ENCODE assay signal across 8 cellular contexts in the genomic region with DNA sequence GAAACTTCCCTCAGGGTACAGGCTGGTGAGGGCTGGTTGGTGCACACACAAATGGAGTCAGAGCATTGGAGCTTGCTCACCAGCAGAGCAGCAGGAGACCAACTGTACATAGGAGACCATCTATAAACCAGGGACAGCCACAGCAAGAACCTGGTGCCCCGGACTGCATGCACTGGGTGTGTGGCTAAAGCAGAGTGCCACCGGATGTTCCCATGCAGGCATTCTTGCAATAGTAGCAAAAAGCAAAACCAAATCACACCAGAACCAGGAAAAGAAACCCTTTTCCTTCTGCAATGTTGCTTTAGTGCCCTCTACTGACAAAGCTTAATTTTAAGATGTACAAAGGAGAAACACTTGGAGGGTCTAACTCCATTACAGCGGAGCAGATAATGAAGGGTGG.
DNase-seq lines count a peak whose midpoint lies in the region; ATAC-seq and TF ChIP-seq lines count a peak whose summit lies in the region.

No MANE protein-coding gene starts in this region.

- no peak overlapping the region for H3K18ac ChIP-seq in H9 (ENCODE audit: insufficient read length, low read depth, low read length)

- no peak overlapping the region for H2BK20ac ChIP-seq in H9 (ENCODE audit: low read depth, low read length, poor library complexity, severe bottlenecking)

- no peak overlapping the region for H3K56ac ChIP-seq in H9 (ENCODE audit: insufficient read length, low read depth, low read length)

- no peaks in the 10 kb centered on the region for H3K27me3 ChIP-seq in H9 (ENCODE audit: insufficient read depth, low read length)

- no peaks in the 10 kb centered on the region for H3K79me1 ChIP-seq in H9 (ENCODE audit: insufficient read depth, low read depth, low read length, poor library complexity, severe bottlenecking)

- no peaks in the 10 kb centered on the region for H3K79me2 ChIP-seq in H9 (ENCODE audit: insufficient read depth, low read length)

- H3K27ac ChIP-seq in H9 (ENCODE audit: insufficient read length, low read depth, low read length), result no peak overlapping the region

- no peak overlapping the region for H2BK120ac ChIP-seq in H9 (ENCODE audit: low read depth, low read length, poor library complexity, severe bottlenecking)

- no peak overlapping the region for H4K5ac ChIP-seq in H9 (ENCODE audit: insufficient read length, low read depth, low read length)

- H3K27ac Mint-ChIP-seq in H9, result peak overlapping the region in 2 of 3 experiments; percentile 66 to 70; a peak in 3 of 7 replicates
- H3K27ac Mint-ChIP-seq in activated T-helper 17 cell treated with anti-CD3 and anti-CD28 coated beads, Interleukin-2, amount 50 U/mL, for 72 hours, result no peak overlapping the region

- H2BK5ac ChIP-seq in H9 (ENCODE audit: insufficient read length, low read length), result no peak overlapping the region

- H2BK12ac ChIP-seq in H9 (ENCODE audit: insufficient read length, low read depth, low read length), result no peak overlapping the region

- peaks cover 0 to 12% (median 0%) of the 10 kb centered on the region in 3 experiments; a peak in 4 of 7 replicates for H3K36me3 Mint-ChIP-seq in H9 (ENCODE audit: insufficient read depth in 1 of 3, low read depth in 3 of 3)
- no peaks in the 10 kb centered on the region for H3K36me3 Mint-ChIP-seq in activated T-helper 17 cell treated with anti-CD3 and anti-CD28 coated beads, Interleukin-2, amount 50 U/mL, for 72 hours (ENCODE audit: low read depth)

- peaks cover 34 to 43% of the 10 kb centered on the region in 2 experiments for H3K4me1 Mint-ChIP-seq in H9
- no peaks in the 10 kb centered on the region for H3K4me1 Mint-ChIP-seq in activated T-helper 17 cell treated with anti-CD3 and anti-CD28 coated beads, Interleukin-2, amount 50 U/mL, for 72 hours

- H4K8ac ChIP-seq in H9 (replicated peaks; ENCODE audit: insufficient read length, low read depth, low read length), result no peak overlapping the region

- H3K27me3 Mint-ChIP-seq in H9 (ENCODE audit: low read depth), result no peaks in the 10 kb centered on the region
- H3K27me3 Mint-ChIP-seq in activated T-helper 17 cell treated with anti-CD3 and anti-CD28 coated beads, Interleukin-2, amount 50 U/mL, for 72 hours, result no peaks in the 10 kb centered on the region

- H3K23ac ChIP-seq in H9 (ENCODE audit: insufficient read length, low read depth, low read length), result no peak overlapping the region

- no peaks in the 10 kb centered on the region for H3K23me2 ChIP-seq in H9 (ENCODE audit: insufficient read length, low read depth, low read length, poor library complexity, severe bottlenecking)

- H4K20me1 ChIP-seq in H9 (ENCODE audit: control insufficient read depth, insufficient read depth, insufficient read length), result no peaks in the 10 kb centered on the region

- H3T11ph ChIP-seq in H9 (ENCODE audit: low read length), result no peak overlapping the region

- ATAC-seq in activated T-helper 17 cell treated with anti-CD3 and anti-CD28 coated beads, Interleukin-2, amount 50 U/mL, for 72 hours (replicated peaks), result no peak

- H3K4ac ChIP-seq in H9 (ENCODE audit: low read depth, low read length), result no peak overlapping the region

- H3K9me3 ChIP-seq in H9 (ENCODE audit: control insufficient read depth, low read depth, low read length), result no peaks in the 10 kb centered on the region

- DNase-seq in Ammon's horn (ENCODE audit: low spot score) (peak; percentile 40), H9 (peak; percentile 42), RKO (ENCODE audit: low spot score) (peak; percentile 36), inferior parietal cortex (ENCODE audit: extremely low spot score) (peak; percentile 77), GF-D8 (lab: John Stamatoyannopoulos, UW) (no peak), activated T-cell treated with anti-CD3 and anti-CD28 coated beads for 4 hours (no peak)
- no peak for DNase-seq in stimulated activated naive CD4-positive, alpha-beta T cell (lab: John Stamatoyannopoulos, UW)

- H3K4me3 Mint-ChIP-seq in H9, result no peak overlapping the region
- no peak overlapping the region for H3K4me3 Mint-ChIP-seq in activated T-helper 17 cell treated with anti-CD3 and anti-CD28 coated beads, Interleukin-2, amount 50 U/mL, for 72 hours

- no peak overlapping the region for H2AFZ ChIP-seq in H9 (ENCODE audit: low read length)

- no peak overlapping the region for H2BK15ac ChIP-seq in H9 (ENCODE audit: low read depth, low read length)

- H3K4me2 ChIP-seq in H9 (ENCODE audit: insufficient read depth, insufficient read length, low read length), result no peak overlapping the region

- H3K9me3 Mint-ChIP-seq in H9, result no peaks in the 10 kb centered on the region; a peak in 2 of 5 replicates
- peaks cover 12% of the 10 kb centered on the region for H3K9me3 Mint-ChIP-seq in activated T-helper 17 cell treated with anti-CD3 and anti-CD28 coated beads, Interleukin-2, amount 50 U/mL, for 72 hours

- peak; percentile 72 for TF ChIP-seq CTCF in H9 (conservative IDR thresholded peaks at IDR 0.05)

- H2AK5ac ChIP-seq in H9 (ENCODE audit: insufficient read length, low read length), result no peak overlapping the region

- H3K9ac ChIP-seq in H9 (ENCODE audit: extremely low read depth, insufficient read length, low read length), result no peak overlapping the region

- H4K91ac ChIP-seq in H9 (ENCODE audit: insufficient read length, low read depth, low read length), result no peak overlapping the region

- no CpG with 5 or more reads among the region's 3 CpGs for WGBS in H9 (ENCODE audit: extremely low coverage, insufficient read length, low lambda C conversion rate)

- H3K14ac ChIP-seq in H9 (ENCODE audit: insufficient read depth, low read length), result no peak overlapping the region

- peaks cover 4% of the 10 kb centered on the region; the same call in 1 of the 2 replicates for H3K4me1 ChIP-seq in H9 (ENCODE audit: insufficient read depth, low read length)

Comparison
In these comparisons a context has a peak if more than half of its experiments do, and no peak if none do; other contexts are left out.
1. DNase-seq: peak in Ammon's horn (single experiment), H9 (single experiment), RKO (single experiment) and inferior parietal cortex (single experiment); none in GF-D8 (single experiment), stimulated activated naive CD4-positive, alpha-beta T cell (0 of 6) and activated T-cell treated with anti-CD3 and anti-CD28 coated beads for 4 hours (single experiment).